In the genomic region with DNA sequence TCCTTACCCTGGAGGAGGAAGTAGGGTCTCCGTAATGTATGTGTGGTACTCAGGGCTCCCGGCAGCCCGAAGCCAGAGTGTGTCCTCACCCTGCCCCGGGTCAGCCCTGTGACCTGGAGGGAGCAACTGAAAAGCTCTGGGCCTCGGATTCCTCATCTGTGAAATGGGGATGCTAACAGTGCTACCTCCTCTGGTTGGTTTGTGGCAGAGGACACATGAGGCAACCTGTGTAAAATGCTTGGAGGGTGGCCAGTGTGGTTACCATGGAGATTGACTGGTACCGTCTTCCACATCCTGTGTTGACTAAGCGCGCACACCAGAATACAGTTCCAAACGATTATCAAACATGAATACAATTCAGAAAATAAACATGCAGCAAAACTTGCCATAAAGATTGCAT, we compare ENCODE assay signal across 1 cellular context.
TF ChIP-seq lines count a peak whose summit lies in the region.

No MANE protein-coding gene starts in this region.

TF ChIP-seq in WTC11, 78 proteins besides CTCF, POLR2A, EP300 and RAD21 (continued from another document):
- TF ChIP-seq, protein P1, sequence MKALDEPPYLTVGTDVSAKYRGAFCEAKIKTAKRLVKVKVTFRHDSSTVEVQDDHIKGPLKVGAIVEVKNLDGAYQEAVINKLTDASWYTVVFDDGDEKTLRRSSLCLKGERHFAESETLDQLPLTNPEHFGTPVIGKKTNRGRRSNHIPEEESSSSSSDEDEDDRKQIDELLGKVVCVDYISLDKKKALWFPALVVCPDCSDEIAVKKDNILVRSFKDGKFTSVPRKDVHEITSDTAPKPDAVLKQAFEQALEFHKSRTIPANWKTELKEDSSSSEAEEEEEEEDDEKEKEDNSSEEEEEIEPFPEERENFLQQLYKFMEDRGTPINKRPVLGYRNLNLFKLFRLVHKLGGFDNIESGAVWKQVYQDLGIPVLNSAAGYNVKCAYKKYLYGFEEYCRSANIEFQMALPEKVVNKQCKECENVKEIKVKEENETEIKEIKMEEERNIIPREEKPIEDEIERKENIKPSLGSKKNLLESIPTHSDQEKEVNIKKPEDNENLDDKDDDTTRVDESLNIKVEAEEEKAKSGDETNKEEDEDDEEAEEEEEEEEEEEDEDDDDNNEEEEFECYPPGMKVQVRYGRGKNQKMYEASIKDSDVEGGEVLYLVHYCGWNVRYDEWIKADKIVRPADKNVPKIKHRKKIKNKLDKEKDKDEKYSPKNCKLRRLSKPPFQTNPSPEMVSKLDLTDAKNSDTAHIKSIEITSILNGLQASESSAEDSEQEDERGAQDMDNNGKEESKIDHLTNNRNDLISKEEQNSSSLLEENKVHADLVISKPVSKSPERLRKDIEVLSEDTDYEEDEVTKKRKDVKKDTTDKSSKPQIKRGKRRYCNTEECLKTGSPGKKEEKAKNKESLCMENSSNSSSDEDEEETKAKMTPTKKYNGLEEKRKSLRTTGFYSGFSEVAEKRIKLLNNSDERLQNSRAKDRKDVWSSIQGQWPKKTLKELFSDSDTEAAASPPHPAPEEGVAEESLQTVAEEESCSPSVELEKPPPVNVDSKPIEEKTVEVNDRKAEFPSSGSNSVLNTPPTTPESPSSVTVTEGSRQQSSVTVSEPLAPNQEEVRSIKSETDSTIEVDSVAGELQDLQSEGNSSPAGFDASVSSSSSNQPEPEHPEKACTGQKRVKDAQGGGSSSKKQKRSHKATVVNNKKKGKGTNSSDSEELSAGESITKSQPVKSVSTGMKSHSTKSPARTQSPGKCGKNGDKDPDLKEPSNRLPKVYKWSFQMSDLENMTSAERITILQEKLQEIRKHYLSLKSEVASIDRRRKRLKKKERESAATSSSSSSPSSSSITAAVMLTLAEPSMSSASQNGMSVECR (CRISPR knock-in tag; IDR thresholded peaks at IDR 0.05; ENCODE audit: borderline replicate concordance) = no peak
- no peak for TF ChIP-seq NR2C2 (CRISPR knock-in tag; IDR thresholded peaks at IDR 0.05)
- TF ChIP-seq PRDM15 (CRISPR knock-in tag; IDR thresholded peaks at IDR 0.05) = no peak
- no peak for TF ChIP-seq NFATC4 (CRISPR knock-in tag; IDR thresholded peaks at IDR 0.05)
- TF ChIP-seq ZNF263 (CRISPR knock-in tag; IDR thresholded peaks at IDR 0.05; ENCODE audit: low read depth) = no peak
- TF ChIP-seq ZNF121 (CRISPR knock-in tag; IDR thresholded peaks at IDR 0.05) = no peak
- no peak for TF ChIP-seq AFF4 (CRISPR knock-in tag; IDR thresholded peaks at IDR 0.05; ENCODE audit: borderline replicate concordance)
- no peak for TF ChIP-seq KAT7 (CRISPR knock-in tag; IDR thresholded peaks at IDR 0.05; ENCODE audit: borderline replicate concordance)
- no peak for TF ChIP-seq OVOL2 (CRISPR knock-in tag; IDR thresholded peaks at IDR 0.05; ENCODE audit: borderline replicate concordance)
- no peak for TF ChIP-seq PRRX2 (CRISPR knock-in tag; IDR thresholded peaks at IDR 0.05)
- TF ChIP-seq HMGA2 (CRISPR knock-in tag; IDR thresholded peaks at IDR 0.05) = no peak
- no peak for TF ChIP-seq CREM (CRISPR knock-in tag; IDR thresholded peaks at IDR 0.05)
- no peak for TF ChIP-seq ZNF416 (CRISPR knock-in tag; IDR thresholded peaks at IDR 0.05)
- TF ChIP-seq, protein P2, sequence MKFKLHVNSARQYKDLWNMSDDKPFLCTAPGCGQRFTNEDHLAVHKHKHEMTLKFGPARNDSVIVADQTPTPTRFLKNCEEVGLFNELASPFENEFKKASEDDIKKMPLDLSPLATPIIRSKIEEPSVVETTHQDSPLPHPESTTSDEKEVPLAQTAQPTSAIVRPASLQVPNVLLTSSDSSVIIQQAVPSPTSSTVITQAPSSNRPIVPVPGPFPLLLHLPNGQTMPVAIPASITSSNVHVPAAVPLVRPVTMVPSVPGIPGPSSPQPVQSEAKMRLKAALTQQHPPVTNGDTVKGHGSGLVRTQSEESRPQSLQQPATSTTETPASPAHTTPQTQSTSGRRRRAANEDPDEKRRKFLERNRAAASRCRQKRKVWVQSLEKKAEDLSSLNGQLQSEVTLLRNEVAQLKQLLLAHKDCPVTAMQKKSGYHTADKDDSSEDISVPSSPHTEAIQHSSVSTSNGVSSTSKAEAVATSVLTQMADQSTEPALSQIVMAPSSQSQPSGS (CRISPR knock-in tag; IDR thresholded peaks at IDR 0.05; ENCODE audit: borderline replicate concordance, low read depth) = no peak
- no peak for TF ChIP-seq NR3C1 (CRISPR knock-in tag; conservative IDR thresholded peaks at IDR 0.05; ENCODE audit: low read depth)
